Comparison of ENCODE assay signal across 20 cellular contexts in genomic region chr12:14326699-14327098, GRCh38.
"Had no signal": no experiment of that assay in that cellular context is flagged by ENCODE, and none has a peak within 500 bp of the region (broad histone marks: within the 10 kb centered on the region; RNA-seq: fewer than 3 reads in every experiment).

No MANE protein-coding gene starts in this region.

- H3K4me1 ChIP-seq: left lung, sigmoid colon, spleen, testis, upper lobe of left lung had no signal

- H3K36me3 ChIP-seq: esophagus squamous epithelium, left lung, sigmoid colon, spleen, upper lobe of left lung had no signal

- H3K27ac ChIP-seq: sigmoid colon, spleen, testis, upper lobe of left lung had no signal

- H3K9me3 ChIP-seq: sigmoid colon, testis, upper lobe of left lung had no signal

- ATAC-seq: effector memory CD8-positive, alpha-beta T cell; left lung; stimulated activated memory B cell treated with anti-CD40 and anti-IgM and Interleukin-4, amounts not matched to agents 10 μg/mL and 1 μg/mL and 100 μg/mL, for 72 hours had no signal

- H3K4me3 ChIP-seq: esophagus squamous epithelium, left lung, sigmoid colon, spleen, testis, upper lobe of left lung had no signal

- H3K27me3 ChIP-seq: esophagus squamous epithelium, left lung, sigmoid colon, spleen, testis, upper lobe of left lung had no signal

- DNase-seq: activated CD4-positive, alpha-beta T cell treated with anti-CD3 and anti-CD28 coated beads, Interleukin-2, amount 50 U/mL, for 48 hours; activated gamma-delta T cell treated with Interleukin-2 at 50 U/mL for 16 hours; amygdala; effector memory CD8-positive, alpha-beta T cell; esophagus squamous epithelium; foreskin melanocyte; glutamatergic neuron; hippocampal formation; kidney; left lung; mammary epithelial cell; nephron progenitor cell; occipital lobe; posterior cingulate gyrus; sigmoid colon; spleen; stimulated activated CD4-positive, alpha-beta T cell treated with anti-CD3 and anti-CD28 coated beads, Interleukin-4, amount 100 ng/mL, for 4 hours; testis; upper lobe of left lung had no signal
